8 cellular contexts compared by ENCODE assay signal in genomic region chr3:127589600-127590281, GRCh38. TPM values are rescaled to one million over a fixed set of nuclear protein-coding genes. Genes with fewer than 3 reads are reported as not detected.
DNase-seq lines count a peak whose midpoint lies in the region; ATAC-seq and TF ChIP-seq lines count a peak whose summit lies in the region.

No MANE protein-coding gene starts in this region.

- H3K27ac ChIP-seq in CD8-positive, alpha-beta T cell (ENCODE audit: low read depth, low read length), result peak overlapping the region; percentile 68
- H3K27ac ChIP-seq in right lobe of liver (peak overlapping the region; percentile 55 to 91 (median 91)), suprapubic skin (peak overlapping the region; percentile 81)

- no peak for TF ChIP-seq POLR2A in right lobe of liver (IDR thresholded peaks at IDR 0.05)
- no peak for TF ChIP-seq POLR2A in suprapubic skin (IDR thresholded peaks at IDR 0.05)

- POLR2A ChIA-PET in CD8-positive, alpha-beta T cell (lab: Charles Lee), result interaction anchor here (1.0 to 2.6 kb wide), 3 partner anchors 8 to 82 kb away, joined by 3 to 11 read pairs (median 4); partner anchors contain the start of gene MCM2

- H3K4me3 ChIP-seq in CD8-positive, alpha-beta T cell (ENCODE audit: low read depth, low read length), result peak overlapping the region; percentile 81
- H3K4me3 ChIP-seq in NT2/D1 (ENCODE audit: insufficient read length, low read depth), result peak overlapping the region; percentile 89
- H3K4me3 ChIP-seq in right lobe of liver, result peak overlapping the region; percentile 85 to 96 (median 95)
- peak overlapping the region; percentile 78 for H3K4me3 ChIP-seq in suprapubic skin

- intact Hi-C loops in CD8-positive, alpha-beta T cell (cut with DNase I, micrococcal nuclease), result loop anchor here (1.0 to 10.0 kb wide), 12 partner anchors 9 to 1675 kb away; partner anchors contain the start of genes CHCHD6 (in 2 of the 2), PLXNA1 (in 2 of the 2), SEC61A1 (in 2 of the 2) and ABTB1 (in 1 of the 2)
- intact Hi-C loops in right lobe of liver (cut with DNase I), result no loop called here

- H3K36me3 Mint-ChIP-seq in CD8-positive, alpha-beta T cell, result peaks cover 4% of the 10 kb centered on the region
- H3K36me3 Mint-ChIP-seq in central memory CD8-positive, alpha-beta T cell (ENCODE audit: insufficient read depth), result peaks cover 7% of the 10 kb centered on the region

- peak in 2 of 7 experiments; percentile 12 to 19 for DNase-seq in CD8-positive, alpha-beta T cell
- DNase-seq in NT2/D1 (ENCODE audit: low read depth, low spot score), result no peak
- DNase-seq in central memory CD8-positive, alpha-beta T cell (ENCODE audit: low spot score in 2 of 2), result no peak
- peak in 2 of 3 donors; percentile 39 to 68 for DNase-seq in right lobe of liver
- no peak for DNase-seq in suprapubic skin (ENCODE audit: low spot score in 2 of 2)
- no peak for DNase-seq in NCI-H524 treated with DMSO at 0.1 percent for 48 hours (lab: John Stamatoyannopoulos, UW)

- TF ChIP-seq EP300 in suprapubic skin (IDR thresholded peaks at IDR 0.05), result no peak

- H3K9me3 Mint-ChIP-seq in CD8-positive, alpha-beta T cell, result no peaks in the 10 kb centered on the region
- no peaks in the 10 kb centered on the region for H3K9me3 Mint-ChIP-seq in central memory CD8-positive, alpha-beta T cell

- no peaks in the 10 kb centered on the region for H3K36me3 ChIP-seq in CD8-positive, alpha-beta T cell (ENCODE audit: insufficient read depth, low read length)
- H3K36me3 ChIP-seq in NT2/D1 (ENCODE audit: insufficient read depth, insufficient read length, low read length), result peaks cover 42% of the 10 kb centered on the region
- no peaks in the 10 kb centered on the region for H3K36me3 ChIP-seq in right lobe of liver
- H3K36me3 ChIP-seq in suprapubic skin, result no peaks in the 10 kb centered on the region

- H3K27me3 ChIP-seq in CD8-positive, alpha-beta T cell (ENCODE audit: insufficient read depth, low read length), result no peaks in the 10 kb centered on the region
- H3K27me3 ChIP-seq in NT2/D1 (ENCODE audit: insufficient read depth, insufficient read length) (peaks cover 3% of the 10 kb centered on the region), right lobe of liver (no peaks in the 10 kb centered on the region), suprapubic skin (no peaks in the 10 kb centered on the region)

- H3K27me3 Mint-ChIP-seq in CD8-positive, alpha-beta T cell (ENCODE audit: low read depth), result no peaks in the 10 kb centered on the region
- no peaks in the 10 kb centered on the region for H3K27me3 Mint-ChIP-seq in central memory CD8-positive, alpha-beta T cell

- H3K9me3 ChIP-seq in CD8-positive, alpha-beta T cell (ENCODE audit: low read length), result no peaks in the 10 kb centered on the region
- no peaks in the 10 kb centered on the region for H3K9me3 ChIP-seq in NT2/D1 (ENCODE audit: insufficient read depth, low read length)
- H3K9me3 ChIP-seq in right lobe of liver, result no peaks in the 10 kb centered on the region
- no peaks in the 10 kb centered on the region for H3K9me3 ChIP-seq in suprapubic skin

- peak overlapping the region; percentile 96 for H3K9ac ChIP-seq in NT2/D1 (ENCODE audit: insufficient read length, low read depth)

- peaks cover 20% of the 10 kb centered on the region for H3K4me1 ChIP-seq in CD8-positive, alpha-beta T cell (ENCODE audit: insufficient read depth, low read length)
- H3K4me1 ChIP-seq in NT2/D1 (ENCODE audit: insufficient read depth, insufficient read length), result peaks cover 11% of the 10 kb centered on the region
- H3K4me1 ChIP-seq in right lobe of liver, result peaks cover 0 to 18% (median 4%) of the 10 kb centered on the region in 4 donors
- H3K4me1 ChIP-seq in suprapubic skin, result peaks cover 58% of the 10 kb centered on the region

- peak overlapping the region; percentile 79 for H3K4me3 Mint-ChIP-seq in CD8-positive, alpha-beta T cell
- peak overlapping the region; percentile 94 for H3K4me3 Mint-ChIP-seq in central memory CD8-positive, alpha-beta T cell

- peak overlapping the region; percentile 68 for H3K27ac Mint-ChIP-seq in CD8-positive, alpha-beta T cell
- H3K27ac Mint-ChIP-seq in central memory CD8-positive, alpha-beta T cell (ENCODE audit: low read depth), result no peak overlapping the region

- no peak for ATAC-seq in CD8-positive, alpha-beta T cell
- peak; percentile 4 for ATAC-seq in GM21526 (IDR thresholded peaks at IDR 0.05; ENCODE audit: low FRiP score, unreplicated experiment)
- no peak for ATAC-seq in central memory CD8-positive, alpha-beta T cell (replicated peaks; ENCODE audit: extremely low read depth, poor library complexity, severe bottlenecking)
- ATAC-seq in right lobe of liver, result peak in 1 of 4 donors; percentile 2
- no peak for ATAC-seq in GM18868 (IDR thresholded peaks at IDR 0.05; ENCODE audit: unreplicated experiment)

- TF ChIP-seq CTCF in CD8-positive, alpha-beta T cell (IDR thresholded peaks at IDR 0.05), result no peak
- TF ChIP-seq CTCF in right lobe of liver (IDR thresholded peaks at IDR 0.05), result no peak
- no peak for TF ChIP-seq CTCF in suprapubic skin (IDR thresholded peaks at IDR 0.05)

- WGBS in right lobe of liver (ENCODE audit: insufficient coverage, low coverage, low lambda C conversion rate, missing lambda C conversion rate), result 0% methylated on average over 6 of the region's 56 CpGs
- no CpG with 5 or more reads among the region's 56 CpGs for WGBS in suprapubic skin

- peaks cover 44% of the 10 kb centered on the region for H3K4me1 Mint-ChIP-seq in CD8-positive, alpha-beta T cell (ENCODE audit: low read depth)
- peaks cover 48% of the 10 kb centered on the region for H3K4me1 Mint-ChIP-seq in central memory CD8-positive, alpha-beta T cell

- CTCF ChIA-PET in CD8-positive, alpha-beta T cell (lab: Charles Lee), result interaction anchor here (1.0 to 2.8 kb wide), 2 partner anchors 8 to 14 kb away, joined by 3 to 13 read pairs; partner anchors contain the start of gene MCM2

RNA-seq across cellular contexts. Expression of gene TPRA1, which starts 0.8 kb away (rescaled TPM):
- total RNA-seq in CD8-positive, alpha-beta T cell, result 1 to 10 TPM; 6.0 to 6.1 TPM
- total RNA-seq in right lobe of liver (10 to 100 TPM; 13.9 to 25.9 (median 23.3) TPM), suprapubic skin (10 to 100 TPM; 43.7 to 82.3 (median 64.3) TPM)

RNA-seq across cellular contexts. Expression of gene MCM2, which starts 8.5 kb away (rescaled TPM):
- 10 to 100 TPM; 13.7 to 14.0 TPM for total RNA-seq in CD8-positive, alpha-beta T cell
- 10 to 100 TPM in 2 of 6 experiments, 1 to 10 TPM in 4; 1.6 to 25.3 (median 3.2) TPM for total RNA-seq in right lobe of liver
- 10 to 100 TPM in 2 of 4 donors, 1 to 10 TPM in 2; 9.1 to 14.8 (median 11.6) TPM for total RNA-seq in suprapubic skin

RNA-seq across cellular contexts. Expression of gene PODXL2, which starts 39.2 kb away (rescaled TPM):
- total RNA-seq in CD8-positive, alpha-beta T cell, result 1 to 10 TPM; 2.7 to 3.2 TPM
- total RNA-seq in right lobe of liver (1 to 10 TPM in 1 of 6 experiments, under 1 TPM in 5; 0.19 to 1.6 (median 0.63) TPM), suprapubic skin (10 to 100 TPM in 3 of 4 donors, 1 to 10 TPM in 1; 8.0 to 15.4 (median 11.2) TPM)

Comparison
In these comparisons a context has a peak if more than half of its experiments do, and no peak if none do; other contexts are left out.
1. DNase-seq: peak in right lobe of liver (2 of 3); none in NT2/D1 (single experiment), central memory CD8-positive, alpha-beta T cell (0 of 2), suprapubic skin (0 of 2) and NCI-H524 treated with DMSO at 0.1 percent for 48 hours (single experiment).
2. intact Hi-C loops: an anchor here in CD8-positive, alpha-beta T cell (1.0 to 10.0 kb wide); none called in right lobe of liver.
3. Peak in every context shown above with its lines, with median percentiles within 50 percentile points of each other: H3K27ac ChIP-seq and H3K4me3 ChIP-seq.